ENCODE assay signal across 8 cellular contexts in the genomic region with DNA sequence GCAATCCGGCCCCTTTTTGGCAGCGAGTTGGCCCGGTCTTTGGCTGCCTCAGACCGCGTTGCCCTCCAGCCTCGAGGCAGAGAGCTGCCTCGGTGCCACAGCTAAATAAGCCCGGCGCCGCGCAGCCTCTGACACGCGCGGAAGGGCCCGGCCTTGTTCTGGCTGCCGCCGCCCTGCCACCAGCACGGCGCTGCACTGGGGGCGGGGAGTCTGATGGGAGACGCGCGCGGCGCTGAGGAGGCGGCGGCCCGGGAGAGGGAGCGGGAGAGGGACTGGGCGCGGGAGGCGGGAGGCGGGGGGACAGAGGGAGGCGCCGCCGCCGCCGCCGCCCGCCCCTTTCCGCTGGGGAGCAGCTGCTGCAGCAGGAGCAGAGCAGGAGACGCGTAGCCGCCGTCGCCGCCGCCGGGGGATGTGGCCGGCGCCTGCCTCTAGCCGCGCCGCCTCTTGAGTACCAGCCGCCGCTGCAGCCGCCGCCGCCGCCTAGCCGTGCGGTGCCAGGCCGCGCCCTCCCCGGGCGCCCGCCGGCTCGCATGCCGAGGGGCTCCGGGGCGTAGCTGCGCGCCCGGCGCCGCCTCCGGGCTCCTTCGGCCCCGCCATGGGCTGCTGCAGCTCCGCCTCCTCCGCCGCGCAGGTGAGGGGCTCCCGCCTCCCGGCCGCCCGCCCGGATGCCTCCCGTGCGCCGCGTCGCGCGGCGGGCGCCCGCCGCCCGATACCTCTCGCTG. TPM values are rescaled to one million over a fixed set of nuclear protein-coding genes. Genes with fewer than 3 reads are reported as not detected.
DNase-seq lines count a peak whose midpoint lies in the region; ATAC-seq and TF ChIP-seq lines count a peak whose summit lies in the region.

A gene (plus strand): TSS at position 378 of the 722 bp plus-strand sequence. CDS start 218 bp downstream, at position 596.

- CTCF ChIA-PET in PC-9 (lab: Charles Lee), result interaction anchor here (0.6 to 1.1 kb wide), 8 partner anchors 10 to 434 kb away, joined by 3 to 4 read pairs (median 3); no protein-coding TSS in a partner anchor

- H3K9me2 ChIP-seq in PC-9 (ENCODE audit: insufficient read depth), result no peaks in the 10 kb centered on the region

- POLR2A ChIA-PET in PC-9 (lab: Charles Lee; ENCODE audit: unreplicated experiment), result interaction anchor here (0.5 to 1.2 kb wide), 12 partner anchors 13 to 1440 kb away, joined by 3 to 13 read pairs (median 6); no protein-coding TSS in a partner anchor

- H2AFZ ChIP-seq in PC-9, result peak within 1 kb of the TSS; percentile 97

- BruUV-seq in PC-9 (replicated peaks; lab: Mats Ljungman, UMichigan), result no TSS peak

- H3K27ac ChIP-seq in PC-9 (peak within 1 kb of the TSS; percentile 85), muscle layer of duodenum (ENCODE audit: low read length) (peak within 1 kb of the TSS; percentile 77)

- no peaks in the 10 kb centered on the region for H4K20me1 ChIP-seq in PC-9 (ENCODE audit: insufficient read depth)

- ATAC-seq in GM21717 (IDR thresholded peaks at IDR 0.05; ENCODE audit: unreplicated experiment) (peak; percentile 94), esophagus mucosa (peak; percentile 98)

- H3K9me3 ChIP-seq in PC-9 (ENCODE audit: insufficient read depth, low read depth) (no peaks in the 10 kb centered on the region), muscle layer of duodenum (ENCODE audit: control insufficient read depth in 1 of 2, low read length in 2 of 2) (no peaks in the 10 kb centered on the region)

- H3K4me2 ChIP-seq in PC-9, result peak within 1 kb of the TSS; percentile 87

- H3K4me1 ChIP-seq in PC-9 (replicated peaks; ENCODE audit: insufficient read depth), result peaks cover 25% of the 10 kb centered on the region
- H3K4me1 ChIP-seq in muscle layer of duodenum (ENCODE audit: control insufficient read depth in 1 of 2, insufficient read depth in 2 of 2, low read length in 2 of 2), result peaks cover 0 to 21% of the 10 kb centered on the region in 2 donors

- peaks cover 39% of the 10 kb centered on the region for H3K79me2 ChIP-seq in PC-9 (ENCODE audit: low read depth)

- intact Hi-C loops in PC-9 (cut with micrococcal nuclease; ENCODE audit: unreplicated experiment), result loop anchor here (1.0 to 10.0 kb wide), 9 partner anchors 56 to 470 kb away; a partner anchor contains a TSS

- H3K27me3 ChIP-seq in PC-9 (ENCODE audit: insufficient read depth, low read depth) (no peaks in the 10 kb centered on the region), muscle layer of duodenum (ENCODE audit: low read depth, low read length) (no peaks in the 10 kb centered on the region)

- H3K36me3 ChIP-seq in PC-9 (ENCODE audit: low read depth) (no peaks in the 10 kb centered on the region), muscle layer of duodenum (ENCODE audit: control insufficient read depth in 1 of 2, insufficient read depth in 2 of 2, low read length in 2 of 2) (no peaks in the 10 kb centered on the region)

- TF ChIP-seq CTCF in PC-9 (conservative IDR thresholded peaks at IDR 0.05), result no peak

- H3K4me3 ChIP-seq in Jurkat, Clone E6-1 (ENCODE audit: low read length), result peak within 1 kb of the TSS; percentile 76
- H3K4me3 ChIP-seq in PC-9 (peak within 1 kb of the TSS; percentile 97), muscle layer of duodenum (ENCODE audit: low read depth in 1 of 2, low read length in 2 of 2) (peak within 1 kb of the TSS; percentile 77 to 96)

- H3F3A ChIP-seq in PC-9 (ENCODE audit: insufficient read depth, low read depth), result peaks cover 24% of the 10 kb centered on the region; the same call in 1 of the 2 replicates

- DNase-seq in DMS53 (lab: John Stamatoyannopoulos, UW), result peak; percentile 97
- peak; percentile 87 for DNase-seq in Jurkat, Clone E6-1 (ENCODE audit: low read depth, low spot score)
- peak; percentile 84 to 99 for DNase-seq in PC-9
- peak; percentile 94 to 95 for DNase-seq in activated T-cell treated with anti-CD3 and anti-CD28 coated beads, Interleukin-2, amount 50 U/mL, for 48 hours
- DNase-seq in stimulated activated CD8-positive, alpha-beta memory T cell treated with anti-CD3 and anti-CD28 coated beads, Interleukin-7, amount 100 ng/mL, for 24 hours (ENCODE audit: low read depth), result peak; percentile 85

RNA-seq across cellular contexts. Expression of the gene that starts here (rescaled TPM):
- polyA plus RNA-seq in Jurkat, Clone E6-1 (2012; ENCODE audit: insufficient read depth, insufficient read length), result 6.9 TPM
- total RNA-seq in PC-9 (2021) (70.2 and 95.2 TPM in 2 replicates), esophagus mucosa (49.5 TPM)

Comparison
In these comparisons a context has a peak if more than half of its experiments do, and no peak if none do; other contexts are left out.
1. Peak in every context shown above with its lines: DNase-seq, ATAC-seq, H3K4me3 ChIP-seq and H3K27ac ChIP-seq.